Comparison of ENCODE assay signal across 17 cellular contexts in the genomic region with DNA sequence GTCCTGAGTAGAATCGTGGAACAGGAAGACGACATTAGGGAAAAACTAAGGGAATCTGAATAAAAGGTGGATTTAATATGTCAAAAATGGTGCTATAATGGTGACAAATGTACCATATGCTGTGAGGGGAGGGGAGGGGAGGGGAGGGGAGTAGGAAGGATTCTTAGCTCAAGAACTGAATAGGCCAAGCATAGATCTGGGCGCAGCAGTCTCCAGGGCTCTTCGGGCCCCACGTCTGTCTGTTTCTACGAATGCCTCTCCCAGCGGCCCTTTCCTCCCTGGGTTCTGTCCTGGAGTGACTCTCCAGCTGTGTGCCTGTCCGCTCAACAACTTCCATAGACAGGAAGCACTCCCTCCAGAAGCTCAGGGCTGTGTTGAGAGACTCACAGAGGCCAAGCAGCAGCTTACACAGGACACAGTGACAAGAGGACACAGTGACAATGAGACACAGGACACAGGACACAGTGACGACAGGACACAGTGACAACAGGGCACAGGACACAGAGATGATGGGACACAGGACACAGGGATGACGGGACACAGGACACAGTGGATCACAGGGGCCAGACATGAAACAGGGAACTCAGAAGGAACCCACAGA. TPM values are rescaled to one million over a fixed set of nuclear protein-coding genes. Genes with fewer than 3 reads are reported as not detected.
DNase-seq lines count a peak whose midpoint lies in the region; ATAC-seq and TF ChIP-seq lines count a peak whose summit lies in the region.
"Had no signal": no experiment of that assay in that cellular context is flagged by ENCODE, and none has a peak within 500 bp of the region (broad histone marks: within the 10 kb centered on the region; RNA-seq: fewer than 3 reads in every experiment).

No MANE protein-coding gene starts in this region.

- H3K27me3 ChIP-seq in suprapubic skin: no peaks in the 10 kb centered on the region
- H3K27me3 ChIP-seq: hepatocyte, pancreas, Peyer's patch, upper lobe of left lung had no signal

- TF ChIP-seq POLR2A in lower leg skin (IDR thresholded peaks at IDR 0.05): no peak
- TF ChIP-seq POLR2A in suprapubic skin (IDR thresholded peaks at IDR 0.05): no peak

- no peak overlapping the region for H3K4me3 ChIP-seq in coronary artery
- H3K4me3 ChIP-seq in lower leg skin (ENCODE audit: low read depth, poor library complexity, severe bottlenecking): no peak overlapping the region
- H3K4me3 ChIP-seq in suprapubic skin: no peak overlapping the region
- H3K4me3 ChIP-seq: hepatocyte, pancreas, Peyer's patch, upper lobe of left lung had no signal

- TF ChIP-seq CTCF in coronary artery (IDR thresholded peaks at IDR 0.05) (no peak), lower leg skin (IDR thresholded peaks at IDR 0.05) (no peak), suprapubic skin (IDR thresholded peaks at IDR 0.05) (no peak)

- H3K36me3 Mint-ChIP-seq in activated CD8-positive, alpha-beta memory T cell treated with anti-CD3 and anti-CD28 coated beads, Interleukin-2, amount 10 ng/mL, durations not matched to agents 7 days and 5 days: peaks cover 2% of the 10 kb centered on the region
- H3K36me3 Mint-ChIP-seq: activated naive CD4-positive, alpha-beta T cell treated with anti-CD3 and anti-CD28 coated beads, Interleukin-2, amount 10 ng/mL, durations not matched to agents 7 days and 5 days; memory B cell had no signal

- H3K36me3 ChIP-seq in suprapubic skin: no peaks in the 10 kb centered on the region
- H3K36me3 ChIP-seq: pancreas, Peyer's patch, upper lobe of left lung had no signal

- peaks cover 26% of the 10 kb centered on the region for H3K4me1 Mint-ChIP-seq in activated CD8-positive, alpha-beta memory T cell treated with anti-CD3 and anti-CD28 coated beads, Interleukin-2, amount 10 ng/mL, durations not matched to agents 7 days and 5 days

- H3K9me3 ChIP-seq in suprapubic skin: no peaks in the 10 kb centered on the region
- H3K9me3 ChIP-seq: pancreas, Peyer's patch had no signal

- H3K4me1 ChIP-seq in suprapubic skin: peaks cover 4% of the 10 kb centered on the region
- H3K4me1 ChIP-seq: pancreas had no signal

- in situ Hi-C loops in ACHN (cut with HindIII; ENCODE audit: low pct_ligation_motif_present, low pct_unique_long_range_greater_than_20kb, low sequenced_read_pairs): no loop called here

- H3K27ac ChIP-seq in coronary artery: no peak overlapping the region
- H3K27ac ChIP-seq in suprapubic skin: peak overlapping the region; percentile 14
- H3K27ac ChIP-seq: hepatocyte, pancreas had no signal

- no peak for ATAC-seq in activated CD8-positive, alpha-beta memory T cell treated with anti-CD3 and anti-CD28 coated beads, Interleukin-2, amount 10 ng/mL, durations not matched to agents 7 days and 5 days
- no peak for ATAC-seq in HG02981 (IDR thresholded peaks at IDR 0.05; ENCODE audit: unreplicated experiment)
- ATAC-seq in GM21360 (IDR thresholded peaks at IDR 0.05; ENCODE audit: unreplicated experiment): no peak
- ATAC-seq: pancreas had no signal

- intact Hi-C loops in lower leg skin (cut with DNase I; ENCODE audit: low total_unique reads): no loop called here

- no peak overlapping the region for H3K27ac Mint-ChIP-seq in activated CD8-positive, alpha-beta memory T cell treated with anti-CD3 and anti-CD28 coated beads, Interleukin-2, amount 10 ng/mL, durations not matched to agents 7 days and 5 days
- H3K27ac Mint-ChIP-seq: memory B cell had no signal

- TF ChIP-seq EP300 in suprapubic skin (IDR thresholded peaks at IDR 0.05): no peak

- H3K9me3 Mint-ChIP-seq in activated CD8-positive, alpha-beta memory T cell treated with anti-CD3 and anti-CD28 coated beads, Interleukin-2, amount 10 ng/mL, durations not matched to agents 7 days and 5 days (ENCODE audit: low read depth): no peaks in the 10 kb centered on the region
- H3K9me3 Mint-ChIP-seq: activated naive CD4-positive, alpha-beta T cell treated with anti-CD3 and anti-CD28 coated beads, Interleukin-2, amount 10 ng/mL, durations not matched to agents 7 days and 5 days; memory B cell had no signal

- CTCF ChIA-PET in activated CD8-positive, alpha-beta memory T cell treated with anti-CD3 and anti-CD28 coated beads, Interleukin-2, amount 10 ng/mL, durations not matched to agents 7 days and 5 days (lab: Charles Lee): interaction anchor here (0.9 to 3.9 kb wide), 2 partner anchors 12 kb away, joined by 4 to 32 read pairs; no protein-coding TSS in a partner anchor

- 74 to 79% methylated on average over 10 of the region's 10 CpGs for WGBS in lower leg skin, 2 donors
- WGBS in suprapubic skin: 82% methylated on average over 10 of the region's 10 CpGs

- no peak overlapping the region for H3K4me3 Mint-ChIP-seq in activated CD8-positive, alpha-beta memory T cell treated with anti-CD3 and anti-CD28 coated beads, Interleukin-2, amount 10 ng/mL, durations not matched to agents 7 days and 5 days
- H3K4me3 Mint-ChIP-seq: activated naive CD4-positive, alpha-beta T cell treated with anti-CD3 and anti-CD28 coated beads, Interleukin-2, amount 10 ng/mL, durations not matched to agents 7 days and 5 days; memory B cell had no signal

- DNase-seq in activated CD8-positive, alpha-beta memory T cell treated with anti-CD3 and anti-CD28 coated beads, Interleukin-2, amount 10 ng/mL, durations not matched to agents 7 days and 5 days: peak; percentile 39
- no peak for DNase-seq in activated CD8-positive, alpha-beta memory T cell treated with anti-CD3 and anti-CD28 coated beads, Interleukin-2, amount 50 U/mL, for 4 hours
- DNase-seq in coronary artery (ENCODE audit: low spot score): peak; percentile 54
- DNase-seq in lower leg skin (ENCODE audit: low spot score in 2 of 2): peak; percentile 13 to 76
- DNase-seq in suprapubic skin (ENCODE audit: low spot score in 2 of 2): peak; percentile 40 to 48
- DNase-seq in ACHN: no peak
- DNase-seq: activated naive CD4-positive, alpha-beta T cell treated with anti-CD3 and anti-CD28 coated beads, Interleukin-2, amount 10 ng/mL, durations not matched to agents 7 days and 5 days; erythroblast; NCI-H1417; pancreas; stimulated activated CD8-positive, alpha-beta memory T cell treated with anti-CD3 and anti-CD28 coated beads, Interleukin-4, amount 100 ng/mL, for 48 hours had no signal

- H3K27me3 Mint-ChIP-seq in activated CD8-positive, alpha-beta memory T cell treated with anti-CD3 and anti-CD28 coated beads, Interleukin-2, amount 10 ng/mL, durations not matched to agents 7 days and 5 days: no peaks in the 10 kb centered on the region
- H3K27me3 Mint-ChIP-seq: activated naive CD4-positive, alpha-beta T cell treated with anti-CD3 and anti-CD28 coated beads, Interleukin-2, amount 10 ng/mL, durations not matched to agents 7 days and 5 days had no signal

RNA-seq across cellular contexts. Expression of gene PPP2R5C, which starts 42.4 kb away (rescaled TPM):
- 100 to 1,000 TPM; 213 to 234 TPM for total RNA-seq in activated CD8-positive, alpha-beta memory T cell treated with anti-CD3 and anti-CD28 coated beads, Interleukin-2, amount 10 ng/mL, durations not matched to agents 7 days and 5 days
- 10 to 100 TPM; 74.6 to 89.9 (median 80.3) TPM for total RNA-seq in lower leg skin
- 100 to 1,000 TPM; 104 to 149 (median 119) TPM for total RNA-seq in suprapubic skin

Comparison
In these comparisons a context has a peak if more than half of its experiments do, and no peak if none do; other contexts are left out.
1. DNase-seq: peak in activated CD8-positive, alpha-beta memory T cell treated with anti-CD3 and anti-CD28 coated beads, Interleukin-2, amount 10 ng/mL, durations not matched to agents 7 days and 5 days (single experiment), coronary artery (single experiment), lower leg skin (2 of 2) and suprapubic skin (2 of 2); none in activated CD8-positive, alpha-beta memory T cell treated with anti-CD3 and anti-CD28 coated beads, Interleukin-2, amount 50 U/mL, for 4 hours (single experiment) and ACHN (single experiment).